Comparison of ENCODE assay signal across 1 cellular context in the genomic region with DNA sequence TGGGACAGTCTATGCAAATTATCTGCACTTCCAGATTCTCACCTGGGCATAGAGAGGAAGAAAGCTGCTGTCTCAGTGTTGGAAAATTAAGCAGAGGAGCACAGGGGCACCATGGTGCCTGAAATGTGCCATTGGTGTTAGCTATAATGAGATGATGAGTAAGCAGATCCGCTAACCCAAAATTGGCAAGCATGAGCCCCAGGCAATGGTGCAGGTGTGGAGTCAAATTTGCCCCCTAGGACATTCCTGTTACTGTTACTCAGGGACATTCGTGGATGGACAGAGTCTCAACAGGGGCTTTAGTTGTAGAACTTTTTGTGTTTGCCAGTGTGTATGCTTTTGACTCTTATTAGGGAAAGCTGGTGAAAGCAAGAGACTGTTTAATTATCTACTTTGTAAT.
TF ChIP-seq lines count a peak whose summit lies in the region.

No MANE protein-coding gene starts in this region.

TF ChIP-seq in GM23338, 12 proteins besides CTCF, POLR2A, EP300 and RAD21 (continued from another document):
- TF ChIP-seq, protein P1, sequence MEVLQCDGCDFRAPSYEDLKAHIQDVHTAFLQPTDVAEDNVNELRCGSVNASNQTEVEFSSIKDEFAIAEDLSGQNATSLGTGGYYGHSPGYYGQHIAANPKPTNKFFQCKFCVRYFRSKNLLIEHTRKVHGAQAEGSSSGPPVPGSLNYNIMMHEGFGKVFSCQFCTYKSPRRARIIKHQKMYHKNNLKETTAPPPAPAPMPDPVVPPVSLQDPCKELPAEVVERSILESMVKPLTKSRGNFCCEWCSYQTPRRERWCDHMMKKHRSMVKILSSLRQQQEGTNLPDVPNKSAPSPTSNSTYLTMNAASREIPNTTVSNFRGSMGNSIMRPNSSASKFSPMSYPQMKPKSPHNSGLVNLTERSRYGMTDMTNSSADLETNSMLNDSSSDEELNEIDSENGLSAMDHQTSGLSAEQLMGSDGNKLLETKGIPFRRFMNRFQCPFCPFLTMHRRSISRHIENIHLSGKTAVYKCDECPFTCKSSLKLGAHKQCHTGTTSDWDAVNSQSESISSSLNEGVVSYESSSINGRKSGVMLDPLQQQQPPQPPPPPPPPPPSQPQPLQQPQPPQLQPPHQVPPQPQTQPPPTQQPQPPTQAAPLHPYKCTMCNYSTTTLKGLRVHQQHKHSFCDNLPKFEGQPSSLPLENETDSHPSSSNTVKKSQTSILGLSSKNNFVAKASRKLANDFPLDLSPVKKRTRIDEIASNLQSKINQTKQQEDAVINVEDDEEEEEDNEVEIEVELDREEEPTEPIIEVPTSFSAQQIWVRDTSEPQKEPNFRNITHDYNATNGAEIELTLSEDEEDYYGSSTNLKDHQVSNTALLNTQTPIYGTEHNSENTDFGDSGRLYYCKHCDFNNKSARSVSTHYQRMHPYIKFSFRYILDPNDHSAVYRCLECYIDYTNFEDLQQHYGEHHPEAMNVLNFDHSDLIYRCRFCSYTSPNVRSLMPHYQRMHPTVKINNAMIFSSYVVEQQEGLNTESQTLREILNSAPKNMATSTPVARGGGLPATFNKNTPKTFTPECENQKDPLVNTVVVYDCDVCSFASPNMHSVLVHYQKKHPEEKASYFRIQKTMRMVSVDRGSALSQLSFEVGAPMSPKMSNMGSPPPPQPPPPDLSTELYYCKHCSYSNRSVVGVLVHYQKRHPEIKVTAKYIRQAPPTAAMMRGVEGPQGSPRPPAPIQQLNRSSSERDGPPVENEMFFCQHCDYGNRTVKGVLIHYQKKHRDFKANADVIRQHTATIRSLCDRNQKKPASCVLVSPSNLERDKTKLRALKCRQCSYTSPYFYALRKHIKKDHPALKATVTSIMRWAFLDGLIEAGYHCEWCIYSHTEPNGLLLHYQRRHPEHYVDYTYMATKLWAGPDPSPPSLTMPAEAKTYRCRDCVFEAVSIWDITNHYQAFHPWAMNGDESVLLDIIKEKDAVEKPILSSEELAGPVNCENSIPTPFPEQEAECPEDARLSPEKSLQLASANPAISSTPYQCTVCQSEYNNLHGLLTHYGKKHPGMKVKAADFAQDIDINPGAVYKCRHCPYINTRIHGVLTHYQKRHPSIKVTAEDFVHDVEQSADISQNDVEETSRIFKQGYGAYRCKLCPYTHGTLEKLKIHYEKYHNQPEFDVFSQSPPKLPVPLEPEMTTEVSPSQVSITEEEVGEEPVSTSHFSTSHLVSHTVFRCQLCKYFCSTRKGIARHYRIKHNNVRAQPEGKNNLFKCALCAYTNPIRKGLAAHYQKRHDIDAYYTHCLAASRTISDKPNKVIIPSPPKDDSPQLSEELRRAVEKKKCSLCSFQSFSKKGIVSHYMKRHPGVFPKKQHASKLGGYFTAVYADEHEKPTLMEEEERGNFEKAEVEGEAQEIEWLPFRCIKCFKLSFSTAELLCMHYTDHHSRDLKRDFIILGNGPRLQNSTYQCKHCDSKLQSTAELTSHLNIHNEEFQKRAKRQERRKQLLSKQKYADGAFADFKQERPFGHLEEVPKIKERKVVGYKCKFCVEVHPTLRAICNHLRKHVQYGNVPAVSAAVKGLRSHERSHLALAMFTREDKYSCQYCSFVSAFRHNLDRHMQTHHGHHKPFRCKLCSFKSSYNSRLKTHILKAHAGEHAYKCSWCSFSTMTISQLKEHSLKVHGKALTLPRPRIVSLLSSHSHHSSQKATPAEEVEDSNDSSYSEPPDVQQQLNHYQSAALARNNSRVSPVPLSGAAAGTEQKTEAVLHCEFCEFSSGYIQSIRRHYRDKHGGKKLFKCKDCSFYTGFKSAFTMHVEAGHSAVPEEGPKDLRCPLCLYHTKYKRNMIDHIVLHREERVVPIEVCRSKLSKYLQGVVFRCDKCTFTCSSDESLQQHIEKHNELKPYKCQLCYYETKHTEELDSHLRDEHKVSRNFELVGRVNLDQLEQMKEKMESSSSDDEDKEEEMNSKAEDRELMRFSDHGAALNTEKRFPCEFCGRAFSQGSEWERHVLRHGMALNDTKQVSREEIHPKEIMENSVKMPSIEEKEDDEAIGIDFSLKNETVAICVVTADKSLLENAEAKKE (CRISPR knock-in tag; IDR thresholded peaks at IDR 0.05), result no peak
- TF ChIP-seq STAT1 (IDR thresholded peaks at IDR 0.05; ENCODE audit: unreplicated experiment), result no peak
- TF ChIP-seq, protein P2, sequence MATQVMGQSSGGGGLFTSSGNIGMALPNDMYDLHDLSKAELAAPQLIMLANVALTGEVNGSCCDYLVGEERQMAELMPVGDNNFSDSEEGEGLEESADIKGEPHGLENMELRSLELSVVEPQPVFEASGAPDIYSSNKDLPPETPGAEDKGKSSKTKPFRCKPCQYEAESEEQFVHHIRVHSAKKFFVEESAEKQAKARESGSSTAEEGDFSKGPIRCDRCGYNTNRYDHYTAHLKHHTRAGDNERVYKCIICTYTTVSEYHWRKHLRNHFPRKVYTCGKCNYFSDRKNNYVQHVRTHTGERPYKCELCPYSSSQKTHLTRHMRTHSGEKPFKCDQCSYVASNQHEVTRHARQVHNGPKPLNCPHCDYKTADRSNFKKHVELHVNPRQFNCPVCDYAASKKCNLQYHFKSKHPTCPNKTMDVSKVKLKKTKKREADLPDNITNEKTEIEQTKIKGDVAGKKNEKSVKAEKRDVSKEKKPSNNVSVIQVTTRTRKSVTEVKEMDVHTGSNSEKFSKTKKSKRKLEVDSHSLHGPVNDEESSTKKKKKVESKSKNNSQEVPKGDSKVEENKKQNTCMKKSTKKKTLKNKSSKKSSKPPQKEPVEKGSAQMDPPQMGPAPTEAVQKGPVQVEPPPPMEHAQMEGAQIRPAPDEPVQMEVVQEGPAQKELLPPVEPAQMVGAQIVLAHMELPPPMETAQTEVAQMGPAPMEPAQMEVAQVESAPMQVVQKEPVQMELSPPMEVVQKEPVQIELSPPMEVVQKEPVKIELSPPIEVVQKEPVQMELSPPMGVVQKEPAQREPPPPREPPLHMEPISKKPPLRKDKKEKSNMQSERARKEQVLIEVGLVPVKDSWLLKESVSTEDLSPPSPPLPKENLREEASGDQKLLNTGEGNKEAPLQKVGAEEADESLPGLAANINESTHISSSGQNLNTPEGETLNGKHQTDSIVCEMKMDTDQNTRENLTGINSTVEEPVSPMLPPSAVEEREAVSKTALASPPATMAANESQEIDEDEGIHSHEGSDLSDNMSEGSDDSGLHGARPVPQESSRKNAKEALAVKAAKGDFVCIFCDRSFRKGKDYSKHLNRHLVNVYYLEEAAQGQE (IDR thresholded peaks at IDR 0.05; ENCODE audit: unreplicated experiment), result no peak
- no peak for TF ChIP-seq EZH2phosphoT487 (IDR thresholded peaks at IDR 0.05; ENCODE audit: unreplicated experiment)
- TF ChIP-seq EZH2 (IDR thresholded peaks at IDR 0.05; ENCODE audit: low read depth, unreplicated experiment), result no peak
- TF ChIP-seq, protein P3, sequence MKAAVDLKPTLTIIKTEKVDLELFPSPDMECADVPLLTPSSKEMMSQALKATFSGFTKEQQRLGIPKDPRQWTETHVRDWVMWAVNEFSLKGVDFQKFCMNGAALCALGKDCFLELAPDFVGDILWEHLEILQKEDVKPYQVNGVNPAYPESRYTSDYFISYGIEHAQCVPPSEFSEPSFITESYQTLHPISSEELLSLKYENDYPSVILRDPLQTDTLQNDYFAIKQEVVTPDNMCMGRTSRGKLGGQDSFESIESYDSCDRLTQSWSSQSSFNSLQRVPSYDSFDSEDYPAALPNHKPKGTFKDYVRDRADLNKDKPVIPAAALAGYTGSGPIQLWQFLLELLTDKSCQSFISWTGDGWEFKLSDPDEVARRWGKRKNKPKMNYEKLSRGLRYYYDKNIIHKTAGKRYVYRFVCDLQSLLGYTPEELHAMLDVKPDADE (IDR thresholded peaks at IDR 0.05), result no peak
- TF ChIP-seq JUNB (IDR thresholded peaks at IDR 0.05; ENCODE audit: unreplicated experiment), result no peak
- TF ChIP-seq ZNF331 (CRISPR knock-in tag; IDR thresholded peaks at IDR 0.05; ENCODE audit: low read depth), result no peak
